ENCODE assay signal across 29 cellular contexts in genomic region chr20:34328928-34329677, GRCh38.
"Had no signal": no experiment of that assay in that cellular context is flagged by ENCODE, and none has a peak within 500 bp of the region (broad histone marks: within the 10 kb centered on the region; RNA-seq: fewer than 3 reads in every experiment).

No MANE protein-coding gene starts in this region.

- H3K36me3 ChIP-seq: MG63, SJCRH30 had no signal

- ATAC-seq: activated CD4-positive, alpha-beta T cell treated with anti-CD3 and anti-CD28 coated beads for 36 hours; activated CD4-positive, CD25-positive, alpha-beta regulatory T cell treated with anti-CD3 and anti-CD28 coated beads, Interleukin-2, amount 50 U/mL, for 24 hours; activated CD8-positive, alpha-beta memory T cell treated with anti-CD3 and anti-CD28 coated beads, Interleukin-2, amount 10 ng/mL, durations not matched to agents 7 days and 5 days; activated naive CD8-positive, alpha-beta T cell treated with anti-CD3 and anti-CD28 coated beads, Interleukin-2, amount 50 U/mL, for 24 hours; Panc1 had no signal

- H3K4me3 ChIP-seq: MG63, SJCRH30, SK-N-MC had no signal

- DNase-seq: activated CD4-positive, alpha-beta memory T cell treated with anti-CD3 and anti-CD28 coated beads, Interleukin-2, amount 10 ng/mL, durations not matched to agents 7 days and 5 days; activated CD4-positive, alpha-beta T cell treated with anti-CD3 and anti-CD28 coated beads for 36 hours; activated CD8-positive, alpha-beta memory T cell treated with anti-CD3 and anti-CD28 coated beads for 24 hours; activated CD8-positive, alpha-beta memory T cell treated with anti-CD3 and anti-CD28 coated beads, Interleukin-2, amount 10 ng/mL, durations not matched to agents 7 days and 5 days; activated CD8-positive, alpha-beta memory T cell treated with anti-CD3 and anti-CD28 coated beads, Interleukin-2, amount 50 U/mL, for 48 hours; activated effector memory CD4-positive, alpha-beta T cell treated with Interleukin-2 at 50 U/mL for 16 hours; activated naive CD4-positive, alpha-beta T cell treated with anti-CD3 and anti-CD28 coated beads, Interleukin-2, amount 10 ng/mL, durations not matched to agents 7 days and 5 days; activated naive CD8-positive, alpha-beta T cell treated with anti-CD3 and anti-CD28 coated beads, Interleukin-2, amount 50 U/mL, for 24 hours; activated T-cell treated with anti-CD3 and anti-CD28 coated beads, Interleukin-2, amount 50 U/mL, for 48 hours; amniotic stem cell; caudate nucleus; cerebellar nuclear complex; Kasumi-1; MG63; NCI-H1048; NCI-H1105 treated with DMSO at 0.1 percent for 48 hours; NCI-H1436; NCI-H1694; NCI-H1930; NCI-H2081 treated with DMSO at 0.1 percent for 48 hours; NCI-H226; NCI-H446 treated with DMSO at 0.1 percent for 48 hours; NCI-H524 treated with DMSO at 0.1 percent for 48 hours; SHP77; SJCRH30; T1000 had no signal

- H3K9me3 ChIP-seq: MG63, SJCRH30 had no signal

- H3K27ac ChIP-seq: SJCRH30, SK-N-MC had no signal
